1 cellular context compared by ENCODE assay signal in the genomic region with DNA sequence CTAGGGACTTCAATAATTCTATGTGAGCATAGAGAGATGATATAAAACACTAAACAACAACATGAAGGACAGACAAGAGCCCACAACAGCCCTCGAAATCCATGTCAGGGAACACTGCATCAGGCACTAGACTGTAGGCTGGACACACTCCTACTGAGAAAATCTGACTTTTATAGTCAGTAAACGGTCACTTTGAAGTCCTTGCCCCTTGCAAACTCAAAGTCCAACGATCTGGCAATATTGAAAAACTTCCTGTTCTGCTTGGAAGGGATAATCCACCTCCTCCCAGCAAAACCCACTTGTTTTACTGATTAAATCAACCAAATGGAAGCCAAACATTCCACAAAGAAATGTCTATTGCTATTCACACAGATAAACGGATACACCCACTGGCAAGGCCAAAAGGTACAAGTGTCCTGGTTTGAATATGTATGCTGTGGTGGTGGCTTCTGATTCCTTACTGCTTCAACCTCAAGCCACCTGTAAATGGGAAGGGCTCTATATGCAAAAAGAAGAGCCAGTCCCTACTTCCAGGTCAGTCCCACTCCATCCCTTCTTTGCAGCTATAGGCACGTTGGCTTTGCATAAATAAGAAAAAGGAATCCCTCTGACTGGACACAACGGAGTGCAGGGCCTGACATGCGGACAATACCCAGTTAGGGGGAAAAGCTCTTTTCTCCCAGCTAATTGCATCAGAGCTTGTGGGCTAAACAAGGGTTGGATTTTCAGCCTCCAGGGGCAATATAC.
TF ChIP-seq lines count a peak whose summit lies in the region.

No MANE protein-coding gene starts in this region.

TF ChIP-seq in HepG2, 621 proteins besides CTCF, POLR2A, EP300 and RAD21 (continued from another document and continues in another):
- no peak for TF ChIP-seq ZNF674 (CRISPR knock-in tag; IDR thresholded peaks at IDR 0.05; ENCODE audit: low read depth)
- TF ChIP-seq PCBP2 (optimal IDR thresholded peaks at IDR 0.05; ENCODE audit: low read depth, low read length, poor library complexity, severe bottlenecking), result no peak
- 0 out of 2 replicates have a peak, but pooled peaks have one; percentile 25 for TF ChIP-seq GTF2F1 (IDR thresholded peaks at IDR 0.05; ENCODE audit: low read length)
- TF ChIP-seq ZNF30 (CRISPR knock-in tag; IDR thresholded peaks at IDR 0.05), result no peak
- 0 out of 2 replicates have a peak, but pooled peaks have one; percentile 31 for TF ChIP-seq ZSCAN25 (CRISPR knock-in tag; IDR thresholded peaks at IDR 0.05)
- no peak for TF ChIP-seq KDM5B (CRISPR knock-in tag; IDR thresholded peaks at IDR 0.05; ENCODE audit: borderline replicate concordance)
- peak; percentile 73 for TF ChIP-seq MED8 (CRISPR knock-in tag; IDR thresholded peaks at IDR 0.05; ENCODE audit: insufficient replicate concordance)
- TF ChIP-seq ETS1 (CRISPR knock-in tag; IDR thresholded peaks at IDR 0.05), result no peak
- no peak for TF ChIP-seq TRIM22 (IDR thresholded peaks at IDR 0.05)
- no peak for TF ChIP-seq AKAP8 (CRISPR knock-in tag; IDR thresholded peaks at IDR 0.05)
- TF ChIP-seq NCOA5 (CRISPR knock-in tag; IDR thresholded peaks at IDR 0.05), result no peak
- TF ChIP-seq ZNF501 (CRISPR knock-in tag; IDR thresholded peaks at IDR 0.05), result no peak; the same call in 1 of the 2 replicates
- peak; percentile 39; the same call in 1 of the 2 replicates for TF ChIP-seq RXRA (CRISPR knock-in tag; IDR thresholded peaks at IDR 0.05)
- no peak for TF ChIP-seq ZFP36L2 (CRISPR knock-in tag; IDR thresholded peaks at IDR 0.05)
- no peak for TF ChIP-seq ZFP41 (CRISPR knock-in tag; IDR thresholded peaks at IDR 0.05; ENCODE audit: borderline replicate concordance)
- no peak for TF ChIP-seq ZNF180 (CRISPR knock-in tag; IDR thresholded peaks at IDR 0.05; ENCODE audit: borderline replicate concordance, low read depth)
- no peak for TF ChIP-seq PRPF4 (IDR thresholded peaks at IDR 0.05; ENCODE audit: low read depth, low read length, poor library complexity, severe bottlenecking)
- no peak for TF ChIP-seq ZNF589 (CRISPR knock-in tag; conservative IDR thresholded peaks at IDR 0.05)
- no peak for TF ChIP-seq RAD51 (IDR thresholded peaks at IDR 0.05; ENCODE audit: borderline replicate concordance)
- TF ChIP-seq ZNF839 (CRISPR knock-in tag; IDR thresholded peaks at IDR 0.05; ENCODE audit: borderline replicate concordance), result no peak
- peak; percentile 23; the same call in 1 of the 2 replicates for TF ChIP-seq REPIN1 (CRISPR knock-in tag; IDR thresholded peaks at IDR 0.05; ENCODE audit: borderline replicate concordance, low read depth)
- TF ChIP-seq ZEB1 (IDR thresholded peaks at IDR 0.05; ENCODE audit: insufficient replicate concordance, low read depth), result peak; percentile 75
- TF ChIP-seq MBD4 (IDR thresholded peaks at IDR 0.05; ENCODE audit: borderline replicate concordance, low read length), result no peak
- peak; percentile 67; the same call in 1 of the 2 replicates for TF ChIP-seq ZNF331 (CRISPR knock-in tag; IDR thresholded peaks at IDR 0.05)
- TF ChIP-seq TMF1 (CRISPR knock-in tag; IDR thresholded peaks at IDR 0.05; ENCODE audit: low read depth), result no peak
- no peak for TF ChIP-seq ZNF777 (CRISPR knock-in tag; IDR thresholded peaks at IDR 0.05)
- no peak for TF ChIP-seq ZNF160 (CRISPR knock-in tag; IDR thresholded peaks at IDR 0.05)
- TF ChIP-seq MAF1 (CRISPR knock-in tag; IDR thresholded peaks at IDR 0.05; ENCODE audit: borderline replicate concordance), result no peak
- peak; percentile 25; the same call in 1 of the 2 replicates for TF ChIP-seq NFKBIZ (CRISPR knock-in tag; IDR thresholded peaks at IDR 0.05)
- TF ChIP-seq TBX3 (IDR thresholded peaks at IDR 0.05; ENCODE audit: borderline replicate concordance), result no peak
- peak in 1 of 2 experiments; percentile 69; a peak in 1 of 4 replicates for TF ChIP-seq KLF16 (CRISPR knock-in tag; IDR thresholded peaks at IDR 0.05)
- TF ChIP-seq MZF1 (CRISPR knock-in tag; IDR thresholded peaks at IDR 0.05; ENCODE audit: borderline replicate concordance), result no peak
- TF ChIP-seq SP5 (CRISPR knock-in tag; IDR thresholded peaks at IDR 0.05; ENCODE audit: borderline replicate concordance, low read depth), result no peak
- no peak for TF ChIP-seq ZNF282 (IDR thresholded peaks at IDR 0.05; ENCODE audit: partially characterized antibody)
- TF ChIP-seq, protein P1, sequence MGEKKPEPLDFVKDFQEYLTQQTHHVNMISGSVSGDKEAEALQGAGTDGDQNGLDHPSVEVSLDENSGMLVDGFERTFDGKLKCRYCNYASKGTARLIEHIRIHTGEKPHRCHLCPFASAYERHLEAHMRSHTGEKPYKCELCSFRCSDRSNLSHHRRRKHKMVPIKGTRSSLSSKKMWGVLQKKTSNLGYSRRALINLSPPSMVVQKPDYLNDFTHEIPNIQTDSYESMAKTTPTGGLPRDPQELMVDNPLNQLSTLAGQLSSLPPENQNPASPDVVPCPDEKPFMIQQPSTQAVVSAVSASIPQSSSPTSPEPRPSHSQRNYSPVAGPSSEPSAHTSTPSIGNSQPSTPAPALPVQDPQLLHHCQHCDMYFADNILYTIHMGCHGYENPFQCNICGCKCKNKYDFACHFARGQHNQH (CRISPR knock-in tag; IDR thresholded peaks at IDR 0.05), result peak; percentile 93
- TF ChIP-seq, protein P2, sequence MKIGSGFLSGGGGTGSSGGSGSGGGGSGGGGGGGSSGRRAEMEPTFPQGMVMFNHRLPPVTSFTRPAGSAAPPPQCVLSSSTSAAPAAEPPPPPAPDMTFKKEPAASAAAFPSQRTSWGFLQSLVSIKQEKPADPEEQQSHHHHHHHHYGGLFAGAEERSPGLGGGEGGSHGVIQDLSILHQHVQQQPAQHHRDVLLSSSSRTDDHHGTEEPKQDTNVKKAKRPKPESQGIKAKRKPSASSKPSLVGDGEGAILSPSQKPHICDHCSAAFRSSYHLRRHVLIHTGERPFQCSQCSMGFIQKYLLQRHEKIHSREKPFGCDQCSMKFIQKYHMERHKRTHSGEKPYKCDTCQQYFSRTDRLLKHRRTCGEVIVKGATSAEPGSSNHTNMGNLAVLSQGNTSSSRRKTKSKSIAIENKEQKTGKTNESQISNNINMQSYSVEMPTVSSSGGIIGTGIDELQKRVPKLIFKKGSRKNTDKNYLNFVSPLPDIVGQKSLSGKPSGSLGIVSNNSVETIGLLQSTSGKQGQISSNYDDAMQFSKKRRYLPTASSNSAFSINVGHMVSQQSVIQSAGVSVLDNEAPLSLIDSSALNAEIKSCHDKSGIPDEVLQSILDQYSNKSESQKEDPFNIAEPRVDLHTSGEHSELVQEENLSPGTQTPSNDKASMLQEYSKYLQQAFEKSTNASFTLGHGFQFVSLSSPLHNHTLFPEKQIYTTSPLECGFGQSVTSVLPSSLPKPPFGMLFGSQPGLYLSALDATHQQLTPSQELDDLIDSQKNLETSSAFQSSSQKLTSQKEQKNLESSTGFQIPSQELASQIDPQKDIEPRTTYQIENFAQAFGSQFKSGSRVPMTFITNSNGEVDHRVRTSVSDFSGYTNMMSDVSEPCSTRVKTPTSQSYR (CRISPR knock-in tag; IDR thresholded peaks at IDR 0.05; ENCODE audit: borderline replicate concordance), result peak; percentile 55; the same call in 1 of the 2 replicates
- no peak for TF ChIP-seq ZBTB42 (CRISPR knock-in tag; IDR thresholded peaks at IDR 0.05)
- TF ChIP-seq NR2C2 (CRISPR knock-in tag; IDR thresholded peaks at IDR 0.05; ENCODE audit: borderline replicate concordance), result peak; percentile 62; the same call in 1 of the 2 replicates
- TF ChIP-seq HOXA5 (CRISPR knock-in tag; IDR thresholded peaks at IDR 0.05), result no peak
- TF ChIP-seq ZKSCAN5 (CRISPR knock-in tag; IDR thresholded peaks at IDR 0.05), result no peak
- no peak for TF ChIP-seq ZNF33A (CRISPR knock-in tag; IDR thresholded peaks at IDR 0.05; ENCODE audit: borderline replicate concordance)
- peak; percentile 70 for TF ChIP-seq NR2F2 (IDR thresholded peaks at IDR 0.05; ENCODE audit: borderline replicate concordance, low read depth)
- no peak for TF ChIP-seq MTF1 (CRISPR knock-in tag; IDR thresholded peaks at IDR 0.05)
- TF ChIP-seq SP1 (IDR thresholded peaks at IDR 0.05), result no peak
- no peak for TF ChIP-seq SP1 (CRISPR knock-in tag; IDR thresholded peaks at IDR 0.05)
- TF ChIP-seq HDAC2 (CRISPR knock-in tag; IDR thresholded peaks at IDR 0.05), result peak; percentile 90
- TF ChIP-seq, protein P3, sequence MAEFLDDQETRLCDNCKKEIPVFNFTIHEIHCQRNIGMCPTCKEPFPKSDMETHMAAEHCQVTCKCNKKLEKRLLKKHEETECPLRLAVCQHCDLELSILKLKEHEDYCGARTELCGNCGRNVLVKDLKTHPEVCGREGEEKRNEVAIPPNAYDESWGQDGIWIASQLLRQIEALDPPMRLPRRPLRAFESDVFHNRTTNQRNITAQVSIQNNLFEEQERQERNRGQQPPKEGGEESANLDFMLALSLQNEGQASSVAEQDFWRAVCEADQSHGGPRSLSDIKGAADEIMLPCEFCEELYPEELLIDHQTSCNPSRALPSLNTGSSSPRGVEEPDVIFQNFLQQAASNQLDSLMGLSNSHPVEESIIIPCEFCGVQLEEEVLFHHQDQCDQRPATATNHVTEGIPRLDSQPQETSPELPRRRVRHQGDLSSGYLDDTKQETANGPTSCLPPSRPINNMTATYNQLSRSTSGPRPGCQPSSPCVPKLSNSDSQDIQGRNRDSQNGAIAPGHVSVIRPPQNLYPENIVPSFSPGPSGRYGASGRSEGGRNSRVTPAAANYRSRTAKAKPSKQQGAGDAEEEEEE (CRISPR knock-in tag; IDR thresholded peaks at IDR 0.05; ENCODE audit: borderline replicate concordance), result no peak
- TF ChIP-seq RFX3 (CRISPR knock-in tag; IDR thresholded peaks at IDR 0.05), result no peak
- TF ChIP-seq, protein P4, sequence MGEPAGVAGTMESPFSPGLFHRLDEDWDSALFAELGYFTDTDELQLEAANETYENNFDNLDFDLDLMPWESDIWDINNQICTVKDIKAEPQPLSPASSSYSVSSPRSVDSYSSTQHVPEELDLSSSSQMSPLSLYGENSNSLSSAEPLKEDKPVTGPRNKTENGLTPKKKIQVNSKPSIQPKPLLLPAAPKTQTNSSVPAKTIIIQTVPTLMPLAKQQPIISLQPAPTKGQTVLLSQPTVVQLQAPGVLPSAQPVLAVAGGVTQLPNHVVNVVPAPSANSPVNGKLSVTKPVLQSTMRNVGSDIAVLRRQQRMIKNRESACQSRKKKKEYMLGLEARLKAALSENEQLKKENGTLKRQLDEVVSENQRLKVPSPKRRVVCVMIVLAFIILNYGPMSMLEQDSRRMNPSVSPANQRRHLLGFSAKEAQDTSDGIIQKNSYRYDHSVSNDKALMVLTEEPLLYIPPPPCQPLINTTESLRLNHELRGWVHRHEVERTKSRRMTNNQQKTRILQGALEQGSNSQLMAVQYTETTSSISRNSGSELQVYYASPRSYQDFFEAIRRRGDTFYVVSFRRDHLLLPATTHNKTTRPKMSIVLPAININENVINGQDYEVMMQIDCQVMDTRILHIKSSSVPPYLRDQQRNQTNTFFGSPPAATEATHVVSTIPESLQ (CRISPR knock-in tag; conservative IDR thresholded peaks at IDR 0.05), result no peak
- 0 out of 2 replicates have a peak, but pooled peaks have one; percentile 17 for TF ChIP-seq ZNF143 (CRISPR knock-in tag; IDR thresholded peaks at IDR 0.05)
- no peak for TF ChIP-seq HDAC6 (IDR thresholded peaks at IDR 0.05; ENCODE audit: low read depth, low read length)
- TF ChIP-seq, protein P5, sequence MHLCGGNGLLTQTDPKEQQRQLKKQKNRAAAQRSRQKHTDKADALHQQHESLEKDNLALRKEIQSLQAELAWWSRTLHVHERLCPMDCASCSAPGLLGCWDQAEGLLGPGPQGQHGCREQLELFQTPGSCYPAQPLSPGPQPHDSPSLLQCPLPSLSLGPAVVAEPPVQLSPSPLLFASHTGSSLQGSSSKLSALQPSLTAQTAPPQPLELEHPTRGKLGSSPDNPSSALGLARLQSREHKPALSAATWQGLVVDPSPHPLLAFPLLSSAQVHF (CRISPR knock-in tag; IDR thresholded peaks at IDR 0.05), result no peak
- TF ChIP-seq ZFAT (CRISPR knock-in tag; conservative IDR thresholded peaks at IDR 0.05), result no peak
- TF ChIP-seq ZNF224 (CRISPR knock-in tag; IDR thresholded peaks at IDR 0.05), result no peak
- no peak for TF ChIP-seq MATR3 (CRISPR knock-in tag; IDR thresholded peaks at IDR 0.05)
- TF ChIP-seq KDM6A (CRISPR knock-in tag; IDR thresholded peaks at IDR 0.05; ENCODE audit: low read depth), result peak; percentile 69; the same call in 1 of the 2 replicates
- no peak for TF ChIP-seq PLRG1 (conservative IDR thresholded peaks at IDR 0.05)
- TF ChIP-seq GATA4 (IDR thresholded peaks at IDR 0.05; ENCODE audit: borderline replicate concordance, low read depth), result peak; percentile 64; the same call in 1 of the 2 replicates
- TF ChIP-seq EED (CRISPR knock-in tag; IDR thresholded peaks at IDR 0.05), result no peak
- TF ChIP-seq MXD1 (CRISPR knock-in tag; IDR thresholded peaks at IDR 0.05), result no peak
- no peak for TF ChIP-seq BORCS8-MEF2B (CRISPR knock-in tag; IDR thresholded peaks at IDR 0.05)
- no peak for TF ChIP-seq HIVEP1 (CRISPR knock-in tag; IDR thresholded peaks at IDR 0.05)
- TF ChIP-seq MYPOP (CRISPR knock-in tag; IDR thresholded peaks at IDR 0.05), result 0 out of 2 replicates have a peak, but pooled peaks have one; percentile 68
- TF ChIP-seq KLF6 (CRISPR knock-in tag; IDR thresholded peaks at IDR 0.05), result no peak
